Comparison of ENCODE assay signal across 1 cellular context in the genomic region with DNA sequence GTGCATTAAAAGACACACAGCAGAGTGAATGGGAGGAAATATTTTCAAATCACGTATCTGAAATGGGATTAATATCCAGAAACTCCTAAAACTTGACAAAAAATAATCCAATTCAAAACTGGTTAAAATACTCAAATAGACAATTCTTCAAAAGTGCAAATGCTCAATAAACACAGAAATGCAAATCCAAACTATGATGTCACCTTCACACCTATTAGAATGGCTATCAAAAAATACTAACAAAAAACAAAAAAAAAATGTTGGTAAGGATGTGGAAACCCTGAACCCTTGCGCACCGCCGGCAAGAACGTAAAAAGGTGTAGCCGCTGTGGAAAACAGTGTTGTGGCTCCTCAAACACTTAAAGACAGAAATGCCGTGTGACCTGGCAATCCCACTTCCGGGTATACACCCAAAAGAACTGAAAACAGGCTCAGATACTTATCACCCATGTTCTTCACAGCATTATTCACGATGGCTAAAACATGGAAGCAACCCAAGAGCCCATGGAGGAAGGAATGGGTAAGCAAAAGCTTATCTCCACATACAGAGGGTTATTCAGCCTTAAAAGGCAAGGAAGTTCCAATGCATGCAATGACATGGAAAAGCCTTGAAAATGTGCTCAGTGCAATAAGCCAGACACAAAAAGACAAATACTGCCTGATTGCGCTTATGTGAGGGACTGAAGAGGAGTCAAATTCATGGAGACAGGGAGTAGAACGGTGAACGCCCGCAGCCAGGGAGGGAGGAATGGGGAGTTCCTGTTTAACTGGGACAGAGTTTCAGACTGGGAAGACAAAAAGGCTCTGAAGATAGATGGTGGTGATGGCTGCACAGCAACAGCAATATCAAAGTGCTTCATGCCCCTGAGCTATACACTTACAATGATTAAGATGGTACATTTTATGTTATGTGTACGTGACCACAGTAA.
A peak's percentile ranks its signal among the peaks of the same experiment; 100 is the strongest.
TF ChIP-seq lines count a peak whose summit lies in the region.

No MANE protein-coding gene starts in this region.

TF ChIP-seq in K562, 482 proteins besides CTCF, POLR2A, EP300 and RAD21 (continued from another document and continues in another):
- TF ChIP-seq, protein P1, sequence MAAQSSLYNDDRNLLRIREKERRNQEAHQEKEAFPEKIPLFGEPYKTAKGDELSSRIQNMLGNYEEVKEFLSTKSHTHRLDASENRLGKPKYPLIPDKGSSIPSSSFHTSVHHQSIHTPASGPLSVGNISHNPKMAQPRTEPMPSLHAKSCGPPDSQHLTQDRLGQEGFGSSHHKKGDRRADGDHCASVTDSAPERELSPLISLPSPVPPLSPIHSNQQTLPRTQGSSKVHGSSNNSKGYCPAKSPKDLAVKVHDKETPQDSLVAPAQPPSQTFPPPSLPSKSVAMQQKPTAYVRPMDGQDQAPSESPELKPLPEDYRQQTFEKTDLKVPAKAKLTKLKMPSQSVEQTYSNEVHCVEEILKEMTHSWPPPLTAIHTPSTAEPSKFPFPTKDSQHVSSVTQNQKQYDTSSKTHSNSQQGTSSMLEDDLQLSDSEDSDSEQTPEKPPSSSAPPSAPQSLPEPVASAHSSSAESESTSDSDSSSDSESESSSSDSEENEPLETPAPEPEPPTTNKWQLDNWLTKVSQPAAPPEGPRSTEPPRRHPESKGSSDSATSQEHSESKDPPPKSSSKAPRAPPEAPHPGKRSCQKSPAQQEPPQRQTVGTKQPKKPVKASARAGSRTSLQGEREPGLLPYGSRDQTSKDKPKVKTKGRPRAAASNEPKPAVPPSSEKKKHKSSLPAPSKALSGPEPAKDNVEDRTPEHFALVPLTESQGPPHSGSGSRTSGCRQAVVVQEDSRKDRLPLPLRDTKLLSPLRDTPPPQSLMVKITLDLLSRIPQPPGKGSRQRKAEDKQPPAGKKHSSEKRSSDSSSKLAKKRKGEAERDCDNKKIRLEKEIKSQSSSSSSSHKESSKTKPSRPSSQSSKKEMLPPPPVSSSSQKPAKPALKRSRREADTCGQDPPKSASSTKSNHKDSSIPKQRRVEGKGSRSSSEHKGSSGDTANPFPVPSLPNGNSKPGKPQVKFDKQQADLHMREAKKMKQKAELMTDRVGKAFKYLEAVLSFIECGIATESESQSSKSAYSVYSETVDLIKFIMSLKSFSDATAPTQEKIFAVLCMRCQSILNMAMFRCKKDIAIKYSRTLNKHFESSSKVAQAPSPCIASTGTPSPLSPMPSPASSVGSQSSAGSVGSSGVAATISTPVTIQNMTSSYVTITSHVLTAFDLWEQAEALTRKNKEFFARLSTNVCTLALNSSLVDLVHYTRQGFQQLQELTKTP (IDR thresholded peaks at IDR 0.05; ENCODE audit: low read depth in 1 of 2, partially characterized antibody in 2 of 2): no peak
- TF ChIP-seq EWSR1 (IDR thresholded peaks at IDR 0.05; ENCODE audit: borderline replicate concordance, low read depth, partially characterized antibody) (no peak), POU5F1 (IDR thresholded peaks at IDR 0.05; ENCODE audit: borderline replicate concordance, low read depth, low read length, partially characterized antibody) (no peak), YBX1 (IDR thresholded peaks at IDR 0.05) (no peak), ARNT (IDR thresholded peaks at IDR 0.05) (peak in 1 of 2 experiments; percentile 85; a peak in 2 of 4 replicates), ZNF197 (CRISPR knock-in tag; IDR thresholded peaks at IDR 0.05; ENCODE audit: low read depth) (peak; percentile 63; the same call in 1 of the 2 replicates), ARHGAP35 (IDR thresholded peaks at IDR 0.05; ENCODE audit: partially characterized antibody) (peak; percentile 23), ZNF75A (CRISPR knock-in tag; IDR thresholded peaks at IDR 0.05) (no peak), SMAD3 (CRISPR knock-in tag; conservative IDR thresholded peaks at IDR 0.05) (no peak), HIVEP1 (CRISPR knock-in tag; IDR thresholded peaks at IDR 0.05) (no peak), OTX1 (CRISPR knock-in tag; IDR thresholded peaks at IDR 0.05) (no peak), XRCC5 (IDR thresholded peaks at IDR 0.05; ENCODE audit: low read depth, low read length) (no peak), DDX20 (tag; IDR thresholded peaks at IDR 0.05; ENCODE audit: low read depth) (no peak; the same call in 1 of the 2 replicates), EHMT2 (IDR thresholded peaks at IDR 0.05) (peak; percentile 90), RBM14 (IDR thresholded peaks at IDR 0.05; ENCODE audit: borderline replicate concordance, insufficient read depth, low read depth, low read length) (no peak), DPF2 (IDR thresholded peaks at IDR 0.05) (peak; percentile 87), ZSCAN29 (IDR thresholded peaks at IDR 0.05) (no peak), KLF16 (IDR thresholded peaks at IDR 0.05) (no peak), ZNF695 (CRISPR knock-in tag; IDR thresholded peaks at IDR 0.05) (no peak), BCOR (IDR thresholded peaks at IDR 0.05) (no peak), RBBP5 (IDR thresholded peaks at IDR 0.05; ENCODE audit: borderline replicate concordance, insufficient read depth, low read length, poor library complexity, severe bottlenecking) (peak; percentile 29), ZFP1 (CRISPR knock-in tag; IDR thresholded peaks at IDR 0.05) (no peak), ZNF253 (CRISPR knock-in tag; conservative IDR thresholded peaks at IDR 0.05) (no peak), GABPA (tag; conservative IDR thresholded peaks at IDR 0.05; ENCODE audit: low read depth) (peak; percentile 71), SUPT5H (IDR thresholded peaks at IDR 0.05) (no peak), NCOA4 (IDR thresholded peaks at IDR 0.05; ENCODE audit: partially characterized antibody) (no peak), ZNF354B (CRISPR knock-in tag; IDR thresholded peaks at IDR 0.05) (no peak), ZNF24 (IDR thresholded peaks at IDR 0.05) (no peak), BACH1 (tag; IDR thresholded peaks at IDR 0.05) (peak; percentile 67; the same call in 1 of the 2 replicates), ZNF431 (CRISPR knock-in tag; IDR thresholded peaks at IDR 0.05) (no peak), STAG1 (CRISPR knock-in tag; IDR thresholded peaks at IDR 0.05; ENCODE audit: borderline replicate concordance) (no peak), RBM15 (IDR thresholded peaks at IDR 0.05; ENCODE audit: insufficient read depth, low read length) (no peak)
- TF ChIP-seq, protein P2, sequence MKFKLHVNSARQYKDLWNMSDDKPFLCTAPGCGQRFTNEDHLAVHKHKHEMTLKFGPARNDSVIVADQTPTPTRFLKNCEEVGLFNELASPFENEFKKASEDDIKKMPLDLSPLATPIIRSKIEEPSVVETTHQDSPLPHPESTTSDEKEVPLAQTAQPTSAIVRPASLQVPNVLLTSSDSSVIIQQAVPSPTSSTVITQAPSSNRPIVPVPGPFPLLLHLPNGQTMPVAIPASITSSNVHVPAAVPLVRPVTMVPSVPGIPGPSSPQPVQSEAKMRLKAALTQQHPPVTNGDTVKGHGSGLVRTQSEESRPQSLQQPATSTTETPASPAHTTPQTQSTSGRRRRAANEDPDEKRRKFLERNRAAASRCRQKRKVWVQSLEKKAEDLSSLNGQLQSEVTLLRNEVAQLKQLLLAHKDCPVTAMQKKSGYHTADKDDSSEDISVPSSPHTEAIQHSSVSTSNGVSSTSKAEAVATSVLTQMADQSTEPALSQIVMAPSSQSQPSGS (CRISPR knock-in tag; IDR thresholded peaks at IDR 0.05): no peak
- TF ChIP-seq, protein P3, sequence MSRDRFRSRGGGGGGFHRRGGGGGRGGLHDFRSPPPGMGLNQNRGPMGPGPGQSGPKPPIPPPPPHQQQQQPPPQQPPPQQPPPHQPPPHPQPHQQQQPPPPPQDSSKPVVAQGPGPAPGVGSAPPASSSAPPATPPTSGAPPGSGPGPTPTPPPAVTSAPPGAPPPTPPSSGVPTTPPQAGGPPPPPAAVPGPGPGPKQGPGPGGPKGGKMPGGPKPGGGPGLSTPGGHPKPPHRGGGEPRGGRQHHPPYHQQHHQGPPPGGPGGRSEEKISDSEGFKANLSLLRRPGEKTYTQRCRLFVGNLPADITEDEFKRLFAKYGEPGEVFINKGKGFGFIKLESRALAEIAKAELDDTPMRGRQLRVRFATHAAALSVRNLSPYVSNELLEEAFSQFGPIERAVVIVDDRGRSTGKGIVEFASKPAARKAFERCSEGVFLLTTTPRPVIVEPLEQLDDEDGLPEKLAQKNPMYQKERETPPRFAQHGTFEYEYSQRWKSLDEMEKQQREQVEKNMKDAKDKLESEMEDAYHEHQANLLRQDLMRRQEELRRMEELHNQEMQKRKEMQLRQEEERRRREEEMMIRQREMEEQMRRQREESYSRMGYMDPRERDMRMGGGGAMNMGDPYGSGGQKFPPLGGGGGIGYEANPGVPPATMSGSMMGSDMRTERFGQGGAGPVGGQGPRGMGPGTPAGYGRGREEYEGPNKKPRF (IDR thresholded peaks at IDR 0.05; ENCODE audit: low read depth, low read length): no peak
- TF ChIP-seq, protein P4, sequence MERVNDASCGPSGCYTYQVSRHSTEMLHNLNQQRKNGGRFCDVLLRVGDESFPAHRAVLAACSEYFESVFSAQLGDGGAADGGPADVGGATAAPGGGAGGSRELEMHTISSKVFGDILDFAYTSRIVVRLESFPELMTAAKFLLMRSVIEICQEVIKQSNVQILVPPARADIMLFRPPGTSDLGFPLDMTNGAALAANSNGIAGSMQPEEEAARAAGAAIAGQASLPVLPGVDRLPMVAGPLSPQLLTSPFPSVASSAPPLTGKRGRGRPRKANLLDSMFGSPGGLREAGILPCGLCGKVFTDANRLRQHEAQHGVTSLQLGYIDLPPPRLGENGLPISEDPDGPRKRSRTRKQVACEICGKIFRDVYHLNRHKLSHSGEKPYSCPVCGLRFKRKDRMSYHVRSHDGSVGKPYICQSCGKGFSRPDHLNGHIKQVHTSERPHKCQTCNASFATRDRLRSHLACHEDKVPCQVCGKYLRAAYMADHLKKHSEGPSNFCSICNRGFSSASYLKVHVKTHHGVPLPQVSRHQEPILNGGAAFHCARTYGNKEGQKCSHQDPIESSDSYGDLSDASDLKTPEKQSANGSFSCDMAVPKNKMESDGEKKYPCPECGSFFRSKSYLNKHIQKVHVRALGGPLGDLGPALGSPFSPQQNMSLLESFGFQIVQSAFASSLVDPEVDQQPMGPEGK (CRISPR knock-in tag; IDR thresholded peaks at IDR 0.05; ENCODE audit: borderline replicate concordance): no peak
- TF ChIP-seq, protein P5, sequence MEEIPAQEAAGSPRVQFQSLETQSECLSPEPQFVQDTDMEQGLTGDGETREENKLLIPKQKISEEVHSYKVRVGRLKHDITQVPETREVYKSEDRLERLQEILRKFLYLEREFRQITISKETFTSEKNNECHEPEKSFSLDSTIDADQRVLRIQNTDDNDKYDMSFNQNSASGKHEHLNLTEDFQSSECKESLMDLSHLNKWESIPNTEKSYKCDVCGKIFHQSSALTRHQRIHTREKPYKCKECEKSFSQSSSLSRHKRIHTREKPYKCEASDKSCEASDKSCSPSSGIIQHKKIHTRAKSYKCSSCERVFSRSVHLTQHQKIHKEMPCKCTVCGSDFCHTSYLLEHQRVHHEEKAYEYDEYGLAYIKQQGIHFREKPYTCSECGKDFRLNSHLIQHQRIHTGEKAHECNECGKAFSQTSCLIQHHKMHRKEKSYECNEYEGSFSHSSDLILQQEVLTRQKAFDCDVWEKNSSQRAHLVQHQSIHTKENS (CRISPR knock-in tag; IDR thresholded peaks at IDR 0.05): no peak
- TF ChIP-seq, protein P6, sequence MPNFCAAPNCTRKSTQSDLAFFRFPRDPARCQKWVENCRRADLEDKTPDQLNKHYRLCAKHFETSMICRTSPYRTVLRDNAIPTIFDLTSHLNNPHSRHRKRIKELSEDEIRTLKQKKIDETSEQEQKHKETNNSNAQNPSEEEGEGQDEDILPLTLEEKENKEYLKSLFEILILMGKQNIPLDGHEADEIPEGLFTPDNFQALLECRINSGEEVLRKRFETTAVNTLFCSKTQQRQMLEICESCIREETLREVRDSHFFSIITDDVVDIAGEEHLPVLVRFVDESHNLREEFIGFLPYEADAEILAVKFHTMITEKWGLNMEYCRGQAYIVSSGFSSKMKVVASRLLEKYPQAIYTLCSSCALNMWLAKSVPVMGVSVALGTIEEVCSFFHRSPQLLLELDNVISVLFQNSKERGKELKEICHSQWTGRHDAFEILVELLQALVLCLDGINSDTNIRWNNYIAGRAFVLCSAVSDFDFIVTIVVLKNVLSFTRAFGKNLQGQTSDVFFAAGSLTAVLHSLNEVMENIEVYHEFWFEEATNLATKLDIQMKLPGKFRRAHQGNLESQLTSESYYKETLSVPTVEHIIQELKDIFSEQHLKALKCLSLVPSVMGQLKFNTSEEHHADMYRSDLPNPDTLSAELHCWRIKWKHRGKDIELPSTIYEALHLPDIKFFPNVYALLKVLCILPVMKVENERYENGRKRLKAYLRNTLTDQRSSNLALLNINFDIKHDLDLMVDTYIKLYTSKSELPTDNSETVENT (CRISPR knock-in tag; IDR thresholded peaks at IDR 0.05): no peak
- TF ChIP-seq, protein P7, sequence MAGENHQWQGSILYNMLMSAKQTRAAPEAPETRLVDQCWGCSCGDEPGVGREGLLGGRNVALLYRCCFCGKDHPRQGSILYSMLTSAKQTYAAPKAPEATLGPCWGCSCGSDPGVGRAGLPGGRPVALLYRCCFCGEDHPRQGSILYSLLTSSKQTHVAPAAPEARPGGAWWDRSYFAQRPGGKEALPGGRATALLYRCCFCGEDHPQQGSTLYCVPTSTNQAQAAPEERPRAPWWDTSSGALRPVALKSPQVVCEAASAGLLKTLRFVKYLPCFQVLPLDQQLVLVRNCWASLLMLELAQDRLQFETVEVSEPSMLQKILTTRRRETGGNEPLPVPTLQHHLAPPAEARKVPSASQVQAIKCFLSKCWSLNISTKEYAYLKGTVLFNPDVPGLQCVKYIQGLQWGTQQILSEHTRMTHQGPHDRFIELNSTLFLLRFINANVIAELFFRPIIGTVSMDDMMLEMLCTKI (IDR thresholded peaks at IDR 0.05; ENCODE audit: partially characterized antibody): no peak
